In genomic region chr5:84790406-84790805, GRCh38 we compare ENCODE assay signal across 23 cellular contexts.
DNase-seq lines count a peak whose midpoint lies in the region; ATAC-seq, FAIRE-seq and TF ChIP-seq lines count a peak whose summit lies in the region.
"Had no signal": no experiment of that assay in that cellular context is flagged by ENCODE, and none has a peak within 500 bp of the region (broad histone marks: within the 10 kb centered on the region; RNA-seq: fewer than 3 reads in every experiment).

No MANE protein-coding gene starts in this region.

- peak overlapping the region; percentile 87 to 97 (median 95) for H3K27ac Mint-ChIP-seq in CD14-positive monocyte
- H3K27ac Mint-ChIP-seq: B cell; CD4-positive, alpha-beta memory T cell; CD4-positive, CD25-positive, alpha-beta regulatory T cell; CD8-positive, alpha-beta memory T cell had no signal

- H3K4me1 Mint-ChIP-seq in CD14-positive monocyte, result peaks cover 43% of the 10 kb centered on the region
- H3K4me1 Mint-ChIP-seq: B cell; CD4-positive, alpha-beta memory T cell; CD4-positive, CD25-positive, alpha-beta regulatory T cell; CD8-positive, alpha-beta memory T cell had no signal

- no peak for TF ChIP-seq CTCF in CD14-positive monocyte (IDR thresholded peaks at IDR 0.05)
- no peak for TF ChIP-seq CTCF in GM12878 (IDR thresholded peaks at IDR 0.05 in 2 of 3, conservative IDR thresholded peaks at IDR 0.05 in 1 of 3; ENCODE audit: control insufficient read depth in 2 of 3, extremely low read depth in 1 of 3, insufficient read depth in 1 of 3, low read depth in 3 of 3, low read length in 3 of 3)
- TF ChIP-seq CTCF in heart left ventricle (IDR thresholded peaks at IDR 0.05), result no peak

- CTCF ChIA-PET in GM12878 (lab: Yijun Ruan, JAX), result no interaction called here

- no peak for TF ChIP-seq RAD21 in GM12878 (IDR thresholded peaks at IDR 0.05; ENCODE audit: insufficient read depth, low read depth, low read length)

- H3K4me3 Mint-ChIP-seq in CD14-positive monocyte, result peak overlapping the region in 1 of 2 donors; percentile 65
- H3K4me3 Mint-ChIP-seq: B cell; CD4-positive, alpha-beta memory T cell; CD4-positive, CD25-positive, alpha-beta regulatory T cell; CD8-positive, alpha-beta memory T cell had no signal

- H3K4me2 ChIP-seq in GM12878 (ENCODE audit: control insufficient read depth, insufficient read depth), result no peak overlapping the region
- H3K4me2 ChIP-seq: A549 had no signal

- H3K4me1 ChIP-seq in GM12878 (ENCODE audit: control insufficient read depth, insufficient read depth, low read length) (no peaks in the 10 kb centered on the region), heart left ventricle (peaks cover 0 to 11% (median 0%) of the 10 kb centered on the region in 12 donors)
- H3K4me1 ChIP-seq: A549 had no signal

- FAIRE-seq in GM12878 (lab: Jason Lieb, UNC), result no peak
- FAIRE-seq: A549, GM12891 had no signal

- RAD21 ChIA-PET in GM12878 (lab: Charles Lee; ENCODE audit: unreplicated experiment), result no interaction called here

- ATAC-seq in GM12878 (peak; percentile 72), GM18517 (IDR thresholded peaks at IDR 0.05; ENCODE audit: unreplicated experiment) (no peak), heart left ventricle (no peak)
- ATAC-seq: A549 had no signal

- in situ Hi-C loops in GM12878 (cut with MboI), result no loop called here

- H3K9me3 Mint-ChIP-seq in CD14-positive monocyte, result peaks cover 0 to 8% (median 3%) of the 10 kb centered on the region in 7 donors

- H2AFZ ChIP-seq in GM12878 (ENCODE audit: control insufficient read depth, low read depth, low read length), result no peak overlapping the region

- whole genome bisulfite sequencing in GM12878 (ENCODE audit: insufficient coverage, insufficient replicate concordance, low lambda C conversion rate, missing lambda C conversion rate), result 0% methylated on average over 1 of the region's 1 CpG
- 85 to 93% (median 88%) methylated on average over 1 of the region's 1 CpG for WGBS in heart left ventricle, 4 donors

- no peaks in the 10 kb centered on the region for H3K79me2 ChIP-seq in GM12878 (ENCODE audit: control insufficient read depth, insufficient read depth, low read length)

- H3K4me3 ChIP-seq in GM12878 (no peak overlapping the region), heart left ventricle (no peak overlapping the region)
- H3K4me3 ChIP-seq: A549; BLaER1 treated with 17β-estradiol and CSF1 and Interleukin-3, amounts not matched to agents 10 nM and 100 nM had no signal

- no peaks in the 10 kb centered on the region for H3K9me3 ChIP-seq in GM12878 (replicated peaks; ENCODE audit: control insufficient read depth, insufficient read depth, low read length)
- peaks cover 0 to 2% (median 0%) of the 10 kb centered on the region in 12 donors for H3K9me3 ChIP-seq in heart left ventricle
- H3K9me3 ChIP-seq: A549 had no signal

- no peak for DNase-seq in CD14-positive monocyte (ENCODE audit: low spot score)
- no peak for DNase-seq in GM12878 (ENCODE audit: low read depth, low spot score)
- DNase-seq in fibroblast of peridontal ligament (ENCODE audit: extremely low read depth), result peak; percentile 6
- no peak for DNase-seq in cerebellum (ENCODE audit: low spot score)
- no peak for DNase-seq in heart left ventricle
- DNase-seq: CD4-positive, alpha-beta memory T cell; CD4-positive, CD25-positive, alpha-beta regulatory T cell; CD8-positive, alpha-beta memory T cell; COR-L47; DMS 273 treated with DMSO at 0.1 percent for 48 hours; DMS153; DMS53; DMS79; DND-41; EL; GDM1 had no signal

- intact Hi-C loops in CD14-positive monocyte (cut with micrococcal nuclease), result no loop called here
- intact Hi-C loops in GM12878 (cut with micrococcal nuclease; ENCODE audit: unreplicated experiment), result no loop called here
- intact Hi-C loops in heart left ventricle (cut with DNase I), result no loop called here

- POLR2A ChIA-PET in GM12878 (lab: Charles Lee), result no interaction called here

- H4K20me1 ChIP-seq in GM12878 (ENCODE audit: control insufficient read depth, insufficient read depth), result no peaks in the 10 kb centered on the region
- H4K20me1 ChIP-seq: BLaER1 treated with 17β-estradiol and CSF1 and Interleukin-3, amounts not matched to agents 10 nM and 100 nM had no signal

- no peak overlapping the region for H3K9ac ChIP-seq in GM12878 (ENCODE audit: control insufficient read depth, insufficient read depth, low read length)

- no peaks in the 10 kb centered on the region for H3K36me3 Mint-ChIP-seq in CD14-positive monocyte
- H3K36me3 Mint-ChIP-seq: CD4-positive, alpha-beta memory T cell; CD4-positive, CD25-positive, alpha-beta regulatory T cell; CD8-positive, alpha-beta memory T cell had no signal

- no peaks in the 10 kb centered on the region for H3K36me3 ChIP-seq in GM12878 (ENCODE audit: control insufficient read depth in 2 of 2, insufficient read depth in 2 of 2, low read length in 1 of 2)
- no peaks in the 10 kb centered on the region for H3K36me3 ChIP-seq in heart left ventricle
- H3K36me3 ChIP-seq: BLaER1 treated with 17β-estradiol and CSF1 and Interleukin-3, amounts not matched to agents 10 nM and 100 nM had no signal

- peaks cover 0 to 2% (median 0%) of the 10 kb centered on the region in 3 donors for H3K27me3 Mint-ChIP-seq in CD14-positive monocyte (ENCODE audit: low read depth in 3 of 3)
- H3K27me3 Mint-ChIP-seq: B cell; CD4-positive, alpha-beta memory T cell; CD4-positive, CD25-positive, alpha-beta regulatory T cell; CD8-positive, alpha-beta memory T cell had no signal

- TF ChIP-seq EP300 in GM12878 (IDR thresholded peaks at IDR 0.05; ENCODE audit: borderline replicate concordance in 1 of 2, control insufficient read depth in 1 of 2, low read depth in 2 of 2, low read length in 2 of 2), result no peak

- no TSS peak for BruUV-seq in GM12878 (replicated peaks; lab: Mats Ljungman, UMichigan)

- no peak overlapping the region for H3K27ac ChIP-seq in GM12878 (ENCODE audit: control insufficient read depth, insufficient read depth)
- H3K27ac ChIP-seq in heart left ventricle, result peak overlapping the region in 1 of 12 donors; percentile 77
- H3K27ac ChIP-seq: 22Rv1, A549, C4-2B had no signal

- SMC1A ChIA-PET in GM12878 (lab: Charles Lee; ENCODE audit: uncharacterized antibody, unreplicated experiment), result no interaction called here

- no peak for TF ChIP-seq POLR2A in GM12878 (IDR thresholded peaks at IDR 0.05; ENCODE audit: low read depth, low read length)
- TF ChIP-seq POLR2A in heart left ventricle (IDR thresholded peaks at IDR 0.05), result no peak

- H3K27me3 ChIP-seq in GM12878 (replicated peaks in 1 of 2; ENCODE audit: control insufficient read depth in 2 of 2, insufficient read depth in 2 of 2, low read length in 1 of 2), result no peaks in the 10 kb centered on the region
- H3K27me3 ChIP-seq in heart left ventricle, result no peaks in the 10 kb centered on the region
- H3K27me3 ChIP-seq: BLaER1 treated with 17β-estradiol and CSF1 and Interleukin-3, amounts not matched to agents 10 nM and 100 nM had no signal

TF ChIP-seq in GM12878, 131 proteins besides CTCF, POLR2A, EP300 and RAD21 (continues in another document):
- TF ChIP-seq RELA (IDR thresholded peaks at IDR 0.05; ENCODE audit: borderline replicate concordance, partially characterized antibody) (no peak), ZBTB40 (IDR thresholded peaks at IDR 0.05; ENCODE audit: borderline replicate concordance) (no peak)
